In genomic region chr18:74796928-74797576, GRCh38 we compare ENCODE assay signal across 8 cellular contexts.
DNase-seq lines count a peak whose midpoint lies in the region; ATAC-seq, FAIRE-seq and TF ChIP-seq lines count a peak whose summit lies in the region.

No MANE protein-coding gene starts in this region.

- no peak for FAIRE-seq in GM12878 (lab: Jason Lieb, UNC)

- peak; percentile 99 for ATAC-seq in GM19438 (IDR thresholded peaks at IDR 0.05; ENCODE audit: low read depth, unreplicated experiment)
- ATAC-seq in HG03439 (IDR thresholded peaks at IDR 0.05; ENCODE audit: unreplicated experiment), result peak; percentile 98
- peak; percentile 99 for ATAC-seq in GM12878

- 51% methylated on average over 7 of the region's 7 CpGs for WGBS in GM12878 (ENCODE audit: insufficient coverage, insufficient replicate concordance, low lambda C conversion rate, missing lambda C conversion rate)
- WGBS in mesodermal cell (ENCODE audit: insufficient coverage in 2 of 2), 2 experiments, result 82 to 87% methylated on average over 4 of the region's 7 CpGs

- no peaks in the 10 kb centered on the region for H3K27me3 ChIP-seq in GM12878 (replicated peaks in 1 of 2; ENCODE audit: control insufficient read depth in 2 of 2, insufficient read depth in 2 of 2, low read length in 1 of 2)

- SMC1A ChIA-PET in GM12878 (lab: Charles Lee; ENCODE audit: uncharacterized antibody, unreplicated experiment), result interaction anchor here (0.8 to 4.4 kb wide), 20 partner anchors 9 to 681 kb away, joined by 3 to 26 read pairs (median 4); no protein-coding TSS in a partner anchor

- H3K79me2 ChIP-seq in GM12878 (ENCODE audit: control insufficient read depth, insufficient read depth, low read length), result no peaks in the 10 kb centered on the region

- in situ Hi-C loops in GM12878 (cut with MboI), result no loop called here

- TF ChIP-seq POLR2A in GM12878 (IDR thresholded peaks at IDR 0.05; ENCODE audit: low read depth, low read length), result no peak

- BruUV-seq in GM12878 (replicated peaks; lab: Mats Ljungman, UMichigan), result no TSS peak

- CTCF ChIA-PET in GM12878 (lab: Yijun Ruan, JAX), result interaction anchor here (0.7 to 2.6 kb wide), 12 partner anchors 9 to 166 kb away, joined by 3 to 16 read pairs (median 4); no protein-coding TSS in a partner anchor

- H4K20me1 ChIP-seq in GM12878 (ENCODE audit: control insufficient read depth, insufficient read depth), result no peaks in the 10 kb centered on the region

- no peak for TF ChIP-seq CTCF in GM12878 (IDR thresholded peaks at IDR 0.05 in 2 of 3, conservative IDR thresholded peaks at IDR 0.05 in 1 of 3; ENCODE audit: control insufficient read depth in 2 of 3, extremely low read depth in 1 of 3, insufficient read depth in 1 of 3, low read depth in 3 of 3, low read length in 3 of 3)

- peak overlapping the region; percentile 43 for H3K4me2 ChIP-seq in GM12878 (ENCODE audit: control insufficient read depth, insufficient read depth)

- intact Hi-C loops in GM12878 (cut with micrococcal nuclease; ENCODE audit: unreplicated experiment), result loop anchor here (10.0 kb wide), 1 partner anchor 408 kb away; the partner anchor contains the start of gene PTGR3

- no peak; a peak in 1 of 4 replicates for TF ChIP-seq EP300 in GM12878 (IDR thresholded peaks at IDR 0.05; ENCODE audit: borderline replicate concordance in 1 of 2, control insufficient read depth in 1 of 2, low read depth in 2 of 2, low read length in 2 of 2)

- H3K27ac ChIP-seq in GM12878 (ENCODE audit: control insufficient read depth, insufficient read depth), result 0 out of 2 replicates have a peak overlapping the region, but pooled peaks have one; percentile 17
- peak overlapping the region; percentile 60 for H3K27ac ChIP-seq in mesodermal cell (ENCODE audit: low read depth, low read length, severe bottlenecking)

- RAD21 ChIA-PET in GM12878 (lab: Charles Lee; ENCODE audit: unreplicated experiment), result interaction anchor here (0.7 to 2.2 kb wide), 7 partner anchors 10 to 167 kb away, joined by 3 to 19 read pairs (median 3); no protein-coding TSS in a partner anchor

- POLR2A ChIA-PET in GM12878 (lab: Charles Lee), result interaction anchor here (0.5 to 2.5 kb wide), 3 partner anchors 9 to 196 kb away, joined by 3 to 13 read pairs (median 3); no protein-coding TSS in a partner anchor

- peak overlapping the region; percentile 57 for H2AFZ ChIP-seq in GM12878 (ENCODE audit: control insufficient read depth, low read depth, low read length)

- H3K4me3 ChIP-seq in GM12878 (peak overlapping the region; percentile 51), mesodermal cell (ENCODE audit: extremely low read depth, insufficient read depth, low read length, poor library complexity, severe bottlenecking) (no peak overlapping the region)

- no peak for TF ChIP-seq RAD21 in GM12878 (IDR thresholded peaks at IDR 0.05; ENCODE audit: insufficient read depth, low read depth, low read length)

- H3K36me3 ChIP-seq in GM12878 (ENCODE audit: control insufficient read depth in 2 of 2, insufficient read depth in 2 of 2, low read length in 1 of 2) (no peaks in the 10 kb centered on the region), mesodermal cell (ENCODE audit: control insufficient read depth, insufficient read depth, low read length) (no peaks in the 10 kb centered on the region)

- peak; percentile 80 for DNase-seq in EH (ENCODE audit: low read depth)
- peak; percentile 40 for DNase-seq in GM12878 (ENCODE audit: low read depth, low spot score)
- no peak for DNase-seq in stimulated activated naive CD4-positive, alpha-beta T cell treated with Interleukin-2 at 50 U/mL for 16 hours (lab: John Stamatoyannopoulos, UW)
- no peak for DNase-seq in middle frontal gyrus (ENCODE audit: extremely low spot score, low spot score)
- DNase-seq in NCI-H524 treated with DMSO at 0.1 percent for 48 hours (lab: John Stamatoyannopoulos, UW), result no peak

- H3K9me3 ChIP-seq in GM12878 (replicated peaks; ENCODE audit: control insufficient read depth, insufficient read depth, low read length) (no peaks in the 10 kb centered on the region), mesodermal cell (ENCODE audit: control insufficient read depth, low read length) (no peaks in the 10 kb centered on the region)

- H3K4me1 ChIP-seq in GM12878 (ENCODE audit: control insufficient read depth, insufficient read depth, low read length) (peaks cover 16% of the 10 kb centered on the region; the same call in 1 of the 2 replicates), mesodermal cell (ENCODE audit: control insufficient read depth, insufficient read depth, low read length, poor library complexity, severe bottlenecking) (peaks cover 14% of the 10 kb centered on the region)

- H3K9ac ChIP-seq in GM12878 (ENCODE audit: control insufficient read depth, insufficient read depth, low read length), result no peak overlapping the region

TF ChIP-seq in GM12878, 131 proteins besides CTCF, POLR2A, EP300 and RAD21:
- TF ChIP-seq CREB1 (IDR thresholded peaks at IDR 0.05; ENCODE audit: low read depth), result peak; percentile 39; the same call in 1 of the 2 replicates
- TF ChIP-seq ATF7 (IDR thresholded peaks at IDR 0.05; ENCODE audit: low read depth), result peak; percentile 35; the same call in 1 of the 2 replicates
- TF ChIP-seq IRF4 (IDR thresholded peaks at IDR 0.05; ENCODE audit: low read depth, low read length), result 0 out of 2 replicates have a peak, but pooled peaks have one; percentile 35
- TF ChIP-seq EED (IDR thresholded peaks at IDR 0.05; ENCODE audit: low read depth), result no peak
- TF ChIP-seq ZNF207 (IDR thresholded peaks at IDR 0.05; ENCODE audit: borderline replicate concordance), result no peak
- peak; percentile 72 for TF ChIP-seq PKNOX1 (IDR thresholded peaks at IDR 0.05)
- TF ChIP-seq MXI1 (IDR thresholded peaks at IDR 0.05; ENCODE audit: low read depth, low read length), result peak; percentile 38; the same call in 1 of the 2 replicates
- 0 out of 2 replicates have a peak, but pooled peaks have one; percentile 8 for TF ChIP-seq CBX5 (IDR thresholded peaks at IDR 0.05; ENCODE audit: low read depth)
- 0 out of 2 replicates have a peak, but pooled peaks have one; percentile 59 for TF ChIP-seq ZBED1 (IDR thresholded peaks at IDR 0.05; ENCODE audit: borderline replicate concordance)
- TF ChIP-seq ZNF592 (IDR thresholded peaks at IDR 0.05), result no peak

Comparison
In these comparisons a context has a peak if more than half of its experiments do, and no peak if none do; other contexts are left out.
1. DNase-seq: peak in EH (single experiment) and GM12878 (single experiment); none in stimulated activated naive CD4-positive, alpha-beta T cell treated with Interleukin-2 at 50 U/mL for 16 hours (single experiment), middle frontal gyrus (single experiment) and NCI-H524 treated with DMSO at 0.1 percent for 48 hours (single experiment).
2. Peak in every context shown above with its lines, with median percentiles within 50 percentile points of each other: ATAC-seq.